ENCODE assay signal across 8 cellular contexts in the genomic region with DNA sequence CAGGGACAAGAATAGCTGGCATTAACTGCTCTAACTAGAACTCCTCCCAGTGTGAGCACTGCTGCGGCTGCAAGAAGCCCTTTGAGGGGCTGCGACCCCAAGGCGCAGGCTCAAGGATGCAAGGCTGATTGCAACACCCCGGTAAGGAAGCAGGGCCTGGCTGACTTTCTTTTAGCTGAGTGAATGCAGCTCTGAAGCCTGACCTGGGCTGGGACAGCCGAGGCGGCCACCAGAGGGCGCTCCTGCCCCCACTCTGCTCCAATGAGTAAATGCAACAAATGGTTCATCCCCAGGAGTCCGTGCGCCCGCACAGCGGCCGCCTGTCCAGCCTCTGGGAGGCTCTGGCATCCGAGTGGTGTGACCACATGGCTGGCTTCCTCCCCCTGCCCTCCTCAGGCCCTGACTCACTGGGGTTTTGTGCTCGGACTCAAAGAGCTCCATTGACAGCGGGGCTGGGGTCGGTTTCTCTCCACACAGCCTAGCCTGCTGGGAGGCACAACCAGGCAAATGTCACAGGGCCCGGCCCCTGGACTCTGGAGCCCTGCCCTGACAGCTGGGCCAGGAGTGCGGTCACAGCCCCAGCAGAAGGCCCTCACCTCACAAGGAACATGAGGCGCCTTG. TPM values are rescaled to one million over a fixed set of nuclear protein-coding genes. Genes with fewer than 3 reads are reported as not detected.
DNase-seq lines count a peak whose midpoint lies in the region; ATAC-seq and TF ChIP-seq lines count a peak whose summit lies in the region.

TSS of gene SMIM5 (plus strand) at position 572 of the 621 bp plus-strand sequence. CDS start 6,768 bp downstream, outside the sequence.

- ATAC-seq in HG03159 (IDR thresholded peaks at IDR 0.05; ENCODE audit: unreplicated experiment) (peak; percentile 48), HG03342 (IDR thresholded peaks at IDR 0.05; ENCODE audit: unreplicated experiment) (no peak)
- peak; percentile 87 to 90 for ATAC-seq in activated T-cell treated with anti-CD3 and anti-CD28 coated beads, Interleukin-2, amount 50 U/mL, for 4 hours

- no peaks in the 10 kb centered on the region for H3K9me3 Mint-ChIP-seq in activated T-cell treated with anti-CD3 and anti-CD28 coated beads, Interleukin-2, amount 50 U/mL, for 4 hours

- H3K9ac ChIP-seq in muscle layer of colon (ENCODE audit: low read length) = no peak within 1 kb of the TSS

- WGBS in esophagus, 2 donors = 13 to 16% methylated on average over 19 of the region's 19 CpGs

- no peaks in the 10 kb centered on the region for H3K36me3 Mint-ChIP-seq in activated T-cell treated with anti-CD3 and anti-CD28 coated beads, Interleukin-2, amount 50 U/mL, for 4 hours (ENCODE audit: insufficient read depth)

- H3K4me3 ChIP-seq in esophagus (ENCODE audit: low read depth in 1 of 2, low read length in 2 of 2) (peak within 1 kb of the TSS; percentile 7 to 24), muscle layer of colon (ENCODE audit: low read depth in 1 of 2, low read length in 2 of 2) (peak within 1 kb of the TSS; percentile 4 to 27)

- no peak within 1 kb of the TSS for H3K4me3 Mint-ChIP-seq in activated T-cell treated with anti-CD3 and anti-CD28 coated beads, Interleukin-2, amount 50 U/mL, for 4 hours

- H3K27ac ChIP-seq in esophagus (ENCODE audit: low read depth in 2 of 2, low read length in 1 of 2) (peak within 1 kb of the TSS; percentile 84 to 89), muscle layer of colon (ENCODE audit: low read depth, low read length) (peak within 1 kb of the TSS; percentile 48)

- DNase-seq in DMS 273 (lab: John Stamatoyannopoulos, UW; ENCODE audit: unreplicated experiment) = peak; percentile 83
- peak; percentile 83 for DNase-seq in activated T-cell treated with anti-CD3 and anti-CD28 coated beads, Interleukin-2, amount 50 U/mL, for 4 hours
- peak; percentile 75 to 76 for DNase-seq in stimulated activated CD8-positive, alpha-beta memory T cell treated with anti-CD3 and anti-CD28 coated beads, Interleukin-2, amount 100 ng/mL, for 48 hours (ENCODE audit: low read depth in 2 of 2)

- H3K27me3 Mint-ChIP-seq in activated T-cell treated with anti-CD3 and anti-CD28 coated beads, Interleukin-2, amount 50 U/mL, for 4 hours (ENCODE audit: low read depth) = no peaks in the 10 kb centered on the region

- H3K27me3 ChIP-seq in esophagus (ENCODE audit: control insufficient read depth in 1 of 2, insufficient read depth in 2 of 2, low read length in 2 of 2) (no peaks in the 10 kb centered on the region), muscle layer of colon (ENCODE audit: control insufficient read depth in 1 of 2, insufficient read depth in 2 of 2, low read length in 2 of 2) (no peaks in the 10 kb centered on the region)

- H3K36me3 ChIP-seq in esophagus (ENCODE audit: control insufficient read depth in 2 of 2, insufficient read depth in 2 of 2, low read length in 1 of 2) (peaks cover 0 to 23% of the 10 kb centered on the region in 2 donors), muscle layer of colon (ENCODE audit: insufficient read depth, low read length) (no peaks in the 10 kb centered on the region)

- H3K9me3 ChIP-seq in esophagus (ENCODE audit: control insufficient read depth in 2 of 2, insufficient read depth in 1 of 2, low read depth in 1 of 2, low read length in 1 of 2) = no peaks in the 10 kb centered on the region
- H3K9me3 ChIP-seq in muscle layer of colon (ENCODE audit: low read length) = no peaks in the 10 kb centered on the region

- H3K4me1 Mint-ChIP-seq in activated T-cell treated with anti-CD3 and anti-CD28 coated beads, Interleukin-2, amount 50 U/mL, for 4 hours (ENCODE audit: low read depth) = peaks cover 9% of the 10 kb centered on the region

- H3K4me1 ChIP-seq in esophagus (ENCODE audit: control insufficient read depth in 2 of 2, insufficient read depth in 2 of 2, low read length in 1 of 2) (peaks cover 10 to 13% of the 10 kb centered on the region in 2 donors), muscle layer of colon (ENCODE audit: insufficient read depth, low read length) (peaks cover 23% of the 10 kb centered on the region)

TF ChIP-seq in PFSK-1, 5 proteins besides CTCF, POLR2A, EP300 and RAD21:
- TF ChIP-seq FOXP2 (optimal IDR thresholded peaks at IDR 0.05; ENCODE audit: borderline replicate concordance, extremely low read depth, extremely low read length, insufficient read depth) = peak; percentile 30
- TF ChIP-seq TAF1 (IDR thresholded peaks at IDR 0.05; ENCODE audit: borderline replicate concordance, insufficient read depth, low read length) = no peak
- no peak for TF ChIP-seq SIN3A (IDR thresholded peaks at IDR 0.05; ENCODE audit: borderline replicate concordance, insufficient read depth, low read length)
- TF ChIP-seq REST (IDR thresholded peaks at IDR 0.05; ENCODE audit: insufficient read depth in 1 of 2, low read depth in 2 of 2, low read length in 2 of 2) = no peak

RNA-seq across cellular contexts. Expression of gene SMIM5, which starts in this region (rescaled TPM):
- polyA plus RNA-seq in PFSK-1 (2012; ENCODE audit: insufficient read length, low read depth) = 0.20 TPM
- total RNA-seq in activated T-cell treated with anti-CD3 and anti-CD28 coated beads, Interleukin-2, amount 50 U/mL, for 4 hours = under 1 TPM in 1 of 3 donors, not detected in 2; 0.24 TPM
- 10 to 100 TPM; 33.9 to 37.3 TPM for polyA plus RNA-seq in esophagus

Comparison
In these comparisons a context has a peak if more than half of its experiments do, and no peak if none do; other contexts are left out.
1. Peak in DNase-seq and ATAC-seq in activated T-cell treated with anti-CD3 and anti-CD28 coated beads, Interleukin-2, amount 50 U/mL, for 4 hours; RNA of the gene not detected or under 1 TPM.